12 cellular contexts compared by ENCODE assay signal in genomic region chr3:66693461-66693912, GRCh38.
A peak's percentile ranks its signal among the peaks of the same experiment; 100 is the strongest.
DNase-seq lines count a peak whose midpoint lies in the region; FAIRE-seq and TF ChIP-seq lines count a peak whose summit lies in the region.
"Had no signal": no experiment of that assay in that cellular context is flagged by ENCODE, and none has a peak within 500 bp of the region (broad histone marks: within the 10 kb centered on the region; RNA-seq: fewer than 3 reads in every experiment).

No MANE protein-coding gene starts in this region.

- H3K9me3 Mint-ChIP-seq in astrocyte (ENCODE audit: unreplicated experiment): no peaks in the 10 kb centered on the region
- H3K9me3 Mint-ChIP-seq: natural killer cell treated with Interleukin-12 subunit alpha and Interleukin-12 subunit beta and Interleukin-15 and Interleukin-18, amount 100 ng/mL, for 72 hours; WTC11 had no signal

- FAIRE-seq in astrocyte (lab: Jason Lieb, UNC): no peak
- FAIRE-seq: GM12891 had no signal

- intact Hi-C loops in head of caudate nucleus (cut with DNase I): no loop called here

- H3K79me2 ChIP-seq in astrocyte (ENCODE audit: insufficient read depth, low read length): no peaks in the 10 kb centered on the region

- H3K9me3 ChIP-seq in astrocyte (ENCODE audit: insufficient read depth, low read depth, low read length): no peaks in the 10 kb centered on the region
- H3K9me3 ChIP-seq: esophagus squamous epithelium had no signal

- H3K36me3 Mint-ChIP-seq in astrocyte (ENCODE audit: low read depth, unreplicated experiment): no peaks in the 10 kb centered on the region
- H3K36me3 Mint-ChIP-seq: natural killer cell treated with Interleukin-12 subunit alpha and Interleukin-12 subunit beta and Interleukin-15 and Interleukin-18, amount 100 ng/mL, for 72 hours; WTC11 had no signal

- no peak overlapping the region for H3K27ac ChIP-seq in astrocyte (ENCODE audit: low read depth, low read length)

- no peak overlapping the region for H3K4me3 Mint-ChIP-seq in astrocyte (ENCODE audit: unreplicated experiment)
- H3K4me3 Mint-ChIP-seq: natural killer cell treated with Interleukin-12 subunit alpha and Interleukin-12 subunit beta and Interleukin-15 and Interleukin-18, amount 100 ng/mL, for 72 hours; WTC11 had no signal

- no peaks in the 10 kb centered on the region for H4K20me1 ChIP-seq in astrocyte (ENCODE audit: insufficient read depth, low read length)

- peak; percentile 5 for DNase-seq in H4 (ENCODE audit: low spot score)
- DNase-seq in astrocyte (ENCODE audit: low read depth): peak; percentile 29
- peak in 34 of 42 donors; percentile 3 to 75 (median 37) for DNase-seq in head of caudate nucleus
- peak; percentile 49 for DNase-seq in putamen (ENCODE audit: low spot score)
- no peak for DNase-seq in UCSD-AML1 (lab: John Stamatoyannopoulos, UW; ENCODE audit: unreplicated experiment)
- no peak for DNase-seq in HCEC 1CT
- no peak for DNase-seq in NCI-H226
- DNase-seq in HuH-7 (ENCODE audit: low spot score): no peak
- DNase-seq: esophagus squamous epithelium had no signal

- H3K4me2 ChIP-seq in astrocyte (ENCODE audit: low read length): peak overlapping the region; percentile 59

- peaks cover 7% of the 10 kb centered on the region for H3K27me3 Mint-ChIP-seq in astrocyte (ENCODE audit: low read depth, unreplicated experiment)

- no peak overlapping the region for H3K27ac Mint-ChIP-seq in astrocyte (ENCODE audit: unreplicated experiment)
- H3K27ac Mint-ChIP-seq: natural killer cell treated with Interleukin-12 subunit alpha and Interleukin-12 subunit beta and Interleukin-15 and Interleukin-18, amount 100 ng/mL, for 72 hours; WTC11 had no signal

- H3K4me1 ChIP-seq in astrocyte (ENCODE audit: insufficient read depth, low read length): peaks cover 7% of the 10 kb centered on the region

- H2AFZ ChIP-seq in astrocyte (ENCODE audit: low read depth, low read length): peak overlapping the region; percentile 29

- TF ChIP-seq CTCF in astrocyte (IDR thresholded peaks at IDR 0.05; ENCODE audit: insufficient read depth, low read depth, low read length): no peak

- H3K36me3 ChIP-seq in astrocyte (ENCODE audit: insufficient read depth, low read length): no peaks in the 10 kb centered on the region
- H3K36me3 ChIP-seq: esophagus squamous epithelium had no signal

- H3K27me3 ChIP-seq in astrocyte (ENCODE audit: insufficient read depth, low read length): no peaks in the 10 kb centered on the region
- H3K27me3 ChIP-seq: esophagus squamous epithelium had no signal

- H3K4me1 Mint-ChIP-seq in astrocyte (ENCODE audit: low read depth, unreplicated experiment): peaks cover 5% of the 10 kb centered on the region

- no peak overlapping the region for H3K4me3 ChIP-seq in astrocyte (ENCODE audit: insufficient read depth, low read depth, low read length)
- H3K4me3 ChIP-seq: esophagus squamous epithelium had no signal

- H3K9ac ChIP-seq in astrocyte (ENCODE audit: low read length): no peak overlapping the region

Comparison
In these comparisons a context has a peak if more than half of its experiments do, and no peak if none do; other contexts are left out.
1. DNase-seq: peak in H4 (single experiment), astrocyte (single experiment), head of caudate nucleus (34 of 42) and putamen (single experiment); none in UCSD-AML1 (single experiment), HCEC 1CT (single experiment), NCI-H226 (single experiment) and HuH-7 (single experiment).